In genomic region chr6:142802124-142802523, GRCh38 we compare ENCODE assay signal across 7 cellular contexts.
A peak's percentile ranks its signal among the peaks of the same experiment; 100 is the strongest.
DNase-seq lines count a peak whose midpoint lies in the region; ATAC-seq and TF ChIP-seq lines count a peak whose summit lies in the region.

No MANE protein-coding gene starts in this region.

- no peak overlapping the region for H2AK5ac ChIP-seq in neuronal stem cell (ENCODE audit: low read depth, low read length)

- H3K27me3 ChIP-seq in neuronal stem cell (ENCODE audit: control insufficient read depth in 3 of 3, insufficient read depth in 3 of 3, low read depth in 1 of 3, low read length in 3 of 3) (no peaks in the 10 kb centered on the region), H7 (ENCODE audit: control insufficient read depth, insufficient read depth, low read length) (no peaks in the 10 kb centered on the region)

- H3K27ac ChIP-seq in neuronal stem cell (replicated peaks; ENCODE audit: low read length), result no peak overlapping the region

- H2BK5ac ChIP-seq in neuronal stem cell (ENCODE audit: low read length), result no peak overlapping the region

- H3K14ac ChIP-seq in neuronal stem cell (ENCODE audit: low read length), result no peak overlapping the region

- peak; percentile 31 for DNase-seq in OCI-M1 (lab: John Stamatoyannopoulos, UW)
- peak; percentile 99 for DNase-seq in choroid plexus epithelial cell (ENCODE audit: low read depth)
- peak; percentile 98 for DNase-seq in renal cortical epithelial cell (ENCODE audit: low read depth)
- no peak for DNase-seq in NCI-H526 treated with DMSO at 0.1 percent for 48 hours (lab: John Stamatoyannopoulos, UW)
- no peak for DNase-seq in neuronal stem cell (ENCODE audit: low spot score)
- DNase-seq in H7, result no peak

- no peak overlapping the region for H3K18ac ChIP-seq in neuronal stem cell (ENCODE audit: low read length)

- H3K9ac ChIP-seq in neuronal stem cell (ENCODE audit: low read depth, low read length, poor library complexity), result no peak overlapping the region

- H2BK120ac ChIP-seq in neuronal stem cell (ENCODE audit: low read depth, low read length), result no peak overlapping the region

- ATAC-seq in GM21360 (IDR thresholded peaks at IDR 0.05; ENCODE audit: unreplicated experiment), result peak; percentile 48

- H3K4me1 ChIP-seq in neuronal stem cell (ENCODE audit: control insufficient read depth in 2 of 2, insufficient read depth in 1 of 2, low read depth in 1 of 2, low read length in 2 of 2), result no peaks in the 10 kb centered on the region

- no peak overlapping the region for H2BK15ac ChIP-seq in neuronal stem cell (ENCODE audit: low read length)

- no peak overlapping the region for H3K4me2 ChIP-seq in neuronal stem cell (ENCODE audit: insufficient read depth, low read length, poor library complexity, severe bottlenecking)

- H3K4ac ChIP-seq in neuronal stem cell (ENCODE audit: low read length), result no peak overlapping the region

- H3K4me3 ChIP-seq in choroid plexus epithelial cell (ENCODE audit: low read depth, low read length), result no peak overlapping the region
- H3K4me3 ChIP-seq in neuronal stem cell (ENCODE audit: low read length in 2 of 2), result no peak overlapping the region
- H3K4me3 ChIP-seq in H7 (ENCODE audit: insufficient read depth, low read depth, low read length), result no peak overlapping the region

- H4K8ac ChIP-seq in neuronal stem cell (ENCODE audit: low read depth, low read length), result no peak overlapping the region

- no peak overlapping the region for H4K91ac ChIP-seq in neuronal stem cell (ENCODE audit: low read depth, low read length, poor library complexity)

- no peak overlapping the region for H2BK12ac ChIP-seq in neuronal stem cell (ENCODE audit: low read length)

- no peaks in the 10 kb centered on the region for H3K9me3 ChIP-seq in neuronal stem cell (replicated peaks in 1 of 2; ENCODE audit: control insufficient read depth in 2 of 2, insufficient read depth in 1 of 2, low read depth in 1 of 2, low read length in 2 of 2)

- H2AFZ ChIP-seq in neuronal stem cell (ENCODE audit: low read length), result no peak overlapping the region

- H3K36me3 ChIP-seq in neuronal stem cell (replicated peaks in 1 of 2; ENCODE audit: control insufficient read depth in 2 of 2, insufficient read depth in 2 of 2, low read length in 2 of 2) (no peaks in the 10 kb centered on the region), H7 (replicated peaks; ENCODE audit: control insufficient read depth, insufficient read depth, low read length) (no peaks in the 10 kb centered on the region)

- no peaks in the 10 kb centered on the region for H3K79me1 ChIP-seq in neuronal stem cell (ENCODE audit: low read depth, low read length)

- H3K23ac ChIP-seq in neuronal stem cell (ENCODE audit: low read depth, low read length, poor library complexity), result no peak overlapping the region

- no CpG with 5 or more reads among the region's 1 CpG for WGBS in neuronal stem cell (ENCODE audit: extremely low coverage in 2 of 2, insufficient read length in 2 of 2, insufficient replicate concordance in 1 of 2), 2 donors

- TF ChIP-seq CTCF in choroid plexus epithelial cell (conservative IDR thresholded peaks at IDR 0.05; ENCODE audit: low read depth, low read length), result no peak

Comparison
In these comparisons a context has a peak if more than half of its experiments do, and no peak if none do; other contexts are left out.
1. DNase-seq: peak in OCI-M1 (single experiment), choroid plexus epithelial cell (single experiment) and renal cortical epithelial cell (single experiment); none in NCI-H526 treated with DMSO at 0.1 percent for 48 hours (single experiment), neuronal stem cell (single experiment) and H7 (single experiment).